Comparison of ENCODE assay signal across 8 cellular contexts in genomic region chr6:158474961-158475343, GRCh38.
DNase-seq lines count a peak whose midpoint lies in the region; ATAC-seq, FAIRE-seq and TF ChIP-seq lines count a peak whose summit lies in the region.

No MANE protein-coding gene starts in this region.

- H3K4me3 ChIP-seq in neuronal stem cell (ENCODE audit: low read length in 2 of 2) = no peak overlapping the region

- H3K9me3 Mint-ChIP-seq in activated CD4-positive, alpha-beta memory T cell treated with anti-CD3 and anti-CD28 coated beads for 36 hours = no peaks in the 10 kb centered on the region

- CTCF ChIA-PET in activated CD4-positive, alpha-beta memory T cell treated with anti-CD3 and anti-CD28 coated beads for 36 hours (lab: Charles Lee) = no interaction called here

- H3K36me3 ChIP-seq in neuronal stem cell (replicated peaks in 1 of 2; ENCODE audit: control insufficient read depth in 2 of 2, insufficient read depth in 2 of 2, low read length in 2 of 2) = peaks cover 6 to 27% of the 10 kb centered on the region in 2 donors

- H3K27me3 ChIP-seq in neuronal stem cell (ENCODE audit: control insufficient read depth in 3 of 3, insufficient read depth in 3 of 3, low read depth in 1 of 3, low read length in 3 of 3) = no peaks in the 10 kb centered on the region

- H2AK5ac ChIP-seq in neuronal stem cell (ENCODE audit: low read depth, low read length) = no peak overlapping the region

- no peaks in the 10 kb centered on the region for H3K27me3 Mint-ChIP-seq in activated CD4-positive, alpha-beta memory T cell treated with anti-CD3 and anti-CD28 coated beads for 36 hours

- H3K9me3 ChIP-seq in neuronal stem cell (replicated peaks in 1 of 2; ENCODE audit: control insufficient read depth in 2 of 2, insufficient read depth in 1 of 2, low read depth in 1 of 2, low read length in 2 of 2) = no peaks in the 10 kb centered on the region

- POLR2A ChIA-PET in activated CD4-positive, alpha-beta memory T cell treated with anti-CD3 and anti-CD28 coated beads for 36 hours (lab: Charles Lee) = no interaction called here

- no peak overlapping the region for H2BK120ac ChIP-seq in neuronal stem cell (ENCODE audit: low read depth, low read length)

- no peak overlapping the region for H3K14ac ChIP-seq in neuronal stem cell (ENCODE audit: low read length)

- H3K36me3 Mint-ChIP-seq in activated CD4-positive, alpha-beta memory T cell treated with anti-CD3 and anti-CD28 coated beads for 36 hours = peaks cover 17% of the 10 kb centered on the region

- H2BK5ac ChIP-seq in neuronal stem cell (ENCODE audit: low read length) = no peak overlapping the region

- H3K79me1 ChIP-seq in neuronal stem cell (ENCODE audit: low read depth, low read length) = no peaks in the 10 kb centered on the region

- no peaks in the 10 kb centered on the region for H3K4me1 ChIP-seq in neuronal stem cell (ENCODE audit: control insufficient read depth in 2 of 2, insufficient read depth in 1 of 2, low read depth in 1 of 2, low read length in 2 of 2)

- H2BK15ac ChIP-seq in neuronal stem cell (ENCODE audit: low read length) = no peak overlapping the region

- no peak overlapping the region for H4K8ac ChIP-seq in neuronal stem cell (ENCODE audit: low read depth, low read length)

- no CpG with 5 or more reads among the region's 5 CpGs for WGBS in neuronal stem cell (ENCODE audit: extremely low coverage in 2 of 2, insufficient read length in 2 of 2, insufficient replicate concordance in 1 of 2), 2 donors

- no peak overlapping the region for H2BK12ac ChIP-seq in neuronal stem cell (ENCODE audit: low read length)

- H3K23ac ChIP-seq in neuronal stem cell (ENCODE audit: low read depth, low read length, poor library complexity) = peak overlapping the region; percentile 2

- H3K4me1 Mint-ChIP-seq in activated CD4-positive, alpha-beta memory T cell treated with anti-CD3 and anti-CD28 coated beads for 36 hours (ENCODE audit: low read depth) = no peaks in the 10 kb centered on the region

- no peak overlapping the region for H3K4me2 ChIP-seq in neuronal stem cell (ENCODE audit: insufficient read depth, low read length, poor library complexity, severe bottlenecking)

- ATAC-seq in HG03095 (IDR thresholded peaks at IDR 0.05; ENCODE audit: unreplicated experiment) (peak; percentile 15), GM21390 (IDR thresholded peaks at IDR 0.05; ENCODE audit: unreplicated experiment) (no peak)

- H3K27ac ChIP-seq in VCaP (peak overlapping the region; percentile 89), neuronal stem cell (replicated peaks; ENCODE audit: low read length) (no peak overlapping the region)

- no peak overlapping the region for H3K9ac ChIP-seq in neuronal stem cell (ENCODE audit: low read depth, low read length, poor library complexity)

- no peak overlapping the region for H3K27ac Mint-ChIP-seq in activated CD4-positive, alpha-beta memory T cell treated with anti-CD3 and anti-CD28 coated beads for 36 hours

- no peak for FAIRE-seq in GM12892 (lab: Jason Lieb, UNC)

- 0 out of 2 replicates have a peak, but pooled peaks have one; percentile 13 for TF ChIP-seq POLR2A in GM12892 (IDR thresholded peaks at IDR 0.05; ENCODE audit: low read depth, low read length)

- no peak overlapping the region for H4K91ac ChIP-seq in neuronal stem cell (ENCODE audit: low read depth, low read length, poor library complexity)

- H3K4ac ChIP-seq in neuronal stem cell (ENCODE audit: low read length) = no peak overlapping the region

- no peak for DNase-seq in GM12892 (ENCODE audit: insufficient read length)
- no peak for DNase-seq in neuronal stem cell (ENCODE audit: low spot score)
- DNase-seq in activated CD4-positive, alpha-beta memory T cell treated with anti-CD3 and anti-CD28 coated beads for 36 hours = no peak
- DNase-seq in OCI-M1 (lab: John Stamatoyannopoulos, UW) = no peak
- no peak for DNase-seq in cortex of kidney (lab: John Stamatoyannopoulos, UW)

- TF ChIP-seq CTCF in VCaP (conservative IDR thresholded peaks at IDR 0.05) = no peak

- no peak overlapping the region for H3K4me3 Mint-ChIP-seq in activated CD4-positive, alpha-beta memory T cell treated with anti-CD3 and anti-CD28 coated beads for 36 hours

- H3K18ac ChIP-seq in neuronal stem cell (ENCODE audit: low read length) = no peak overlapping the region

- H2AFZ ChIP-seq in neuronal stem cell (ENCODE audit: low read length) = no peak overlapping the region

- intact Hi-C loops in activated CD4-positive, alpha-beta memory T cell treated with anti-CD3 and anti-CD28 coated beads for 36 hours (cut with micrococcal nuclease) = no loop called here
